11 cellular contexts compared by ENCODE assay signal in the genomic region with DNA sequence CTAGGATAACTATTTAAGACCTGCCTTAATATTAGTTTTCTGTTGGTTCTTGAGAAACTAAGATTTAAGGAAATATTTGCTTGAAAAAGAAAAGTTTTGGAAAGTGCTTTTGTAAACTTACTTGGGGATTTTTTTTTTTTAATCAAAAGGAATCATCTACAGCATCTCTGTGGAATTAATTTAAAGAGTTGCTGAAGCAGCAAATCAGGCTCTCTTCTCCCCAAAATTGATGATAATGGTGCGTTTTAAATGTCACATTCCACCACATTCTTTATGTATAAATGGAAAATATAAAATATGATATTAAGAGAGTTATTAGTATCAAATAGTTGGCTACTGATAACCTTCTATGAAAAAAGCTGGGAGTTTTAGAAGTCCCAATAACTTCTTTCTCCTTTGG. TPM values are rescaled to one million over a fixed set of nuclear protein-coding genes. Genes with fewer than 3 reads are reported as not detected.
DNase-seq lines count a peak whose midpoint lies in the region; ATAC-seq and TF ChIP-seq lines count a peak whose summit lies in the region.
"Had no signal": no experiment of that assay in that cellular context is flagged by ENCODE, and none has a peak within 500 bp of the region (broad histone marks: within the 10 kb centered on the region; RNA-seq: fewer than 3 reads in every experiment).

No MANE protein-coding gene starts in this region.

- peak overlapping the region in 3 of 4 donors; percentile 99 to 100 (median 100) for H3K27ac ChIP-seq in body of pancreas
- H3K27ac ChIP-seq in lower lobe of right lung = peak overlapping the region; percentile 100

- H3K27me3 Mint-ChIP-seq in HFFc6 (ENCODE audit: insufficient read depth) = no peaks in the 10 kb centered on the region; the same call in 1 of the 2 replicates
- H3K27me3 Mint-ChIP-seq: activated T-cell treated with anti-CD3 and anti-CD28 coated beads, Interleukin-2, amount 50 U/mL, for 24 hours had no signal

- H3K36me3 Mint-ChIP-seq in HFFc6 (ENCODE audit: low read depth) = no peaks in the 10 kb centered on the region
- H3K36me3 Mint-ChIP-seq in stimulated activated effector memory CD8-positive, alpha-beta T cell treated with anti-CD3 and anti-CD28 coated beads, Interleukin-12 subunit alpha, Interleukin-12 subunit beta, amount 100 ng/mL, for 72 hours = peaks cover 12% of the 10 kb centered on the region

- intact Hi-C loops in body of pancreas (cut with DNase I) (no loop called here), lower lobe of right lung (cut with DNase I) (loop anchor here (5.0 kb wide), 1 partner anchor 351 kb away; no protein-coding TSS in a partner anchor)

- DNase-seq in HFFc6 (no peak), body of pancreas (no peak), lower lobe of right lung (no peak), NCI-H446 treated with DMSO at 0.1 percent for 48 hours (lab: John Stamatoyannopoulos, UW) (no peak), omental fat pad (ENCODE audit: low spot score) (no peak), NCI-H1694 treated with DMSO at 0.1 percent for 48 hours (lab: John Stamatoyannopoulos, UW) (no peak)
- no peak for DNase-seq in stimulated activated effector memory CD8-positive, alpha-beta T cell treated with anti-CD3 and anti-CD28 coated beads, Interleukin-12 subunit alpha, Interleukin-12 subunit beta, amount 100 ng/mL, for 72 hours (ENCODE audit: low spot score in 2 of 2)
- DNase-seq: activated T-cell treated with anti-CD3 and anti-CD28 coated beads, Interleukin-2, amount 50 U/mL, for 24 hours; occipital lobe; RPMI8226 had no signal

- H3K27ac Mint-ChIP-seq in HFFc6 = peak overlapping the region; percentile 98
- no peak overlapping the region for H3K27ac Mint-ChIP-seq in stimulated activated effector memory CD8-positive, alpha-beta T cell treated with anti-CD3 and anti-CD28 coated beads, Interleukin-12 subunit alpha, Interleukin-12 subunit beta, amount 100 ng/mL, for 72 hours

- no peak for TF ChIP-seq CTCF in HFFc6 (IDR thresholded peaks at IDR 0.05)
- no peak for TF ChIP-seq CTCF in body of pancreas (IDR thresholded peaks at IDR 0.05)
- TF ChIP-seq CTCF in lower lobe of right lung (IDR thresholded peaks at IDR 0.05) = no peak
- no peak for TF ChIP-seq CTCF in omental fat pad (IDR thresholded peaks at IDR 0.05)

- H3K4me1 ChIP-seq in body of pancreas (peaks cover 56% of the 10 kb centered on the region), lower lobe of right lung (peaks cover 68% of the 10 kb centered on the region)

- H3K27me3 ChIP-seq in body of pancreas (no peaks in the 10 kb centered on the region), lower lobe of right lung (ENCODE audit: low read depth) (no peaks in the 10 kb centered on the region)

- WGBS in body of pancreas, 2 donors = 3 to 16% methylated on average over 1 of the region's 1 CpG

- ATAC-seq in body of pancreas (no peak), lower lobe of right lung (no peak), omental fat pad (ENCODE audit: low FRiP score) (no peak), HG02973 (IDR thresholded peaks at IDR 0.05; ENCODE audit: unreplicated experiment) (no peak)
- no peak for ATAC-seq in stimulated activated effector memory CD8-positive, alpha-beta T cell treated with anti-CD3 and anti-CD28 coated beads, Interleukin-12 subunit alpha, Interleukin-12 subunit beta, amount 100 ng/mL, for 72 hours

- H3K4me3 ChIP-seq in body of pancreas (no peak overlapping the region), lower lobe of right lung (peak overlapping the region; percentile 87)

- H3K4me3 Mint-ChIP-seq in HFFc6 = peak overlapping the region; percentile 45
- H3K4me3 Mint-ChIP-seq in stimulated activated effector memory CD8-positive, alpha-beta T cell treated with anti-CD3 and anti-CD28 coated beads, Interleukin-12 subunit alpha, Interleukin-12 subunit beta, amount 100 ng/mL, for 72 hours = peak overlapping the region; percentile 82

- peaks cover 76% of the 10 kb centered on the region for H3K4me1 Mint-ChIP-seq in HFFc6 (ENCODE audit: low read depth)
- H3K4me1 Mint-ChIP-seq in stimulated activated effector memory CD8-positive, alpha-beta T cell treated with anti-CD3 and anti-CD28 coated beads, Interleukin-12 subunit alpha, Interleukin-12 subunit beta, amount 100 ng/mL, for 72 hours = peaks cover 64% of the 10 kb centered on the region

- H3K9me3 ChIP-seq in body of pancreas (no peaks in the 10 kb centered on the region), lower lobe of right lung (no peaks in the 10 kb centered on the region)

- H3K36me3 ChIP-seq in body of pancreas (replicated peaks in 1 of 2; ENCODE audit: insufficient read depth in 1 of 2, low read depth in 2 of 2) = no peaks in the 10 kb centered on the region
- no peaks in the 10 kb centered on the region for H3K36me3 ChIP-seq in lower lobe of right lung

- no peaks in the 10 kb centered on the region for H3K9me3 Mint-ChIP-seq in HFFc6
- H3K9me3 Mint-ChIP-seq in stimulated activated effector memory CD8-positive, alpha-beta T cell treated with anti-CD3 and anti-CD28 coated beads, Interleukin-12 subunit alpha, Interleukin-12 subunit beta, amount 100 ng/mL, for 72 hours = no peaks in the 10 kb centered on the region
- H3K9me3 Mint-ChIP-seq: activated T-cell treated with anti-CD3 and anti-CD28 coated beads, Interleukin-2, amount 50 U/mL, for 24 hours had no signal

- no peak for TF ChIP-seq POLR2A in body of pancreas (IDR thresholded peaks at IDR 0.05)

RNA-seq across cellular contexts. Expression of gene KLF3, which starts 4.2 kb away (rescaled TPM):
- total RNA-seq in HFFc6 (2021; fragmentation: NEBNext Ultra II Directional; extraction: Animal tissue kit (Norgen Biotek cat#: 25700)) = 10 to 100 TPM; 10.7 to 17.1 (median 14.0) TPM
- 10 to 100 TPM; 30.6 to 32.0 TPM for total RNA-seq in body of pancreas
- 58.0 TPM for total RNA-seq in lower lobe of right lung
- 10 to 100 TPM; 40.4 to 64.9 (median 53.8) TPM for total RNA-seq in omental fat pad
